Comparison of ENCODE assay signal across 24 cellular contexts in the genomic region with DNA sequence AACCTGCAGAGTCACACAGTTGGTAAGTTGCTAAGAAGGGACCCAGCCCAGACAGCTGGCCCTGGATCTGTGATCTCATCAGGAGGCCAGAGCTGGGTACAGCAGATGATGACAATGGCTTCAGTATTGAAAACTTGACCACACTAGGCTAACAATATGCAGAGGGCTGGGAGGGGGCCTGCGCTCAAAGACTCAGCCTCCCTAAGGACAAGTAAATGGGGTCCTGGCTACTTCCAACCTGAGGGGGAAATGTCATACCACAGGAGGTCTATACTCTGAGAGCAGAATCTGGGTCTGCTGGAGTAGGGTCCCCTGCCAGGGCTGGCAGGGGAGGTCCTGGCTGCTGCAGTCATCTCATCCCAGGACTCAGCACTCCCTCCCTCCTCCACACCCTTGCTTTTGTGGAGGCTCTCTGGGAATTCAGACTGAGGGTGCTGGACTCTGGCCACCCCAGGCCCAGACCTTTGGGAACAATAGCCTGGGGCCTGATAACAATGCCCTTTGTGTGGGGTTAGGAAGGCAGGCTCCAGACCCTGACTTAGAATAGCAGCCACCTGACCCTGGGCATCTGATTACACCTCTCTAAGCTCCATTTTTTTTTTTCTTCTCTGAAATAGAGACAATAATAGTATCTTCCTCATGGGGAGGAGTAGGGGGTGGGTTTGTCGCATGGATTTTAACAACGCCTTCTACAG. TPM values are rescaled to one million over a fixed set of nuclear protein-coding genes. Genes with fewer than 3 reads are reported as not detected.
DNase-seq lines count a peak whose midpoint lies in the region; ATAC-seq, FAIRE-seq and TF ChIP-seq lines count a peak whose summit lies in the region.
"Had no signal": no experiment of that assay in that cellular context is flagged by ENCODE, and none has a peak within 500 bp of the region (broad histone marks: within the 10 kb centered on the region; RNA-seq: fewer than 3 reads in every experiment).

No MANE protein-coding gene starts in this region.

- no peak overlapping the region for H2BK12ac ChIP-seq in H1 (ENCODE audit: low read depth, low read length)

- no peak overlapping the region for H3K56ac ChIP-seq in H1 (replicated peaks; ENCODE audit: insufficient read length, low read depth, low read length)

- H2BK20ac ChIP-seq in H1 (ENCODE audit: low read length), result no peak overlapping the region

- H4K8ac ChIP-seq in H1 (ENCODE audit: extremely low read depth, insufficient read depth, low read length), result no peak overlapping the region

- H3K4me2 ChIP-seq in H1 (ENCODE audit: insufficient read depth in 1 of 2, low read depth in 2 of 2, low read length in 2 of 2), result no peak overlapping the region; a peak in 1 of 4 replicates

- no peak overlapping the region for H3K14ac ChIP-seq in H1 (ENCODE audit: insufficient read length)

- H3K36me3 ChIP-seq in HEK293 (ENCODE audit: control insufficient read depth in 2 of 2, insufficient read depth in 1 of 2, low read length in 2 of 2) (no peaks in the 10 kb centered on the region), H1 (ENCODE audit: control insufficient read depth in 2 of 4, insufficient read depth in 4 of 4, low read length in 3 of 4) (no peaks in the 10 kb centered on the region), skeletal muscle tissue (ENCODE audit: control insufficient read depth in 3 of 3, insufficient read depth in 3 of 3, low read length in 3 of 3) (no peaks in the 10 kb centered on the region), colonic mucosa (no peaks in the 10 kb centered on the region)
- H3K36me3 ChIP-seq: HAP-1, neutrophil, thyroid gland had no signal

- no peak overlapping the region for H2BK5ac ChIP-seq in H1 (ENCODE audit: low read depth, low read length)

- no peak overlapping the region for H3K18ac ChIP-seq in H1 (ENCODE audit: extremely low read depth, low read length)

- no peak overlapping the region for H3K27ac ChIP-seq in HEK293 (ENCODE audit: extremely low read depth, low read depth, low read length)
- no peak overlapping the region for H3K27ac ChIP-seq in H1 (ENCODE audit: low read depth, low read length)
- H3K27ac ChIP-seq in skeletal muscle tissue (ENCODE audit: low read depth, low read length), result peak overlapping the region; percentile 47
- no peak overlapping the region for H3K27ac ChIP-seq in colonic mucosa
- H3K27ac ChIP-seq: neutrophil, thyroid gland had no signal

- ATAC-seq in GM18868 (IDR thresholded peaks at IDR 0.05; ENCODE audit: unreplicated experiment), result no peak
- ATAC-seq: left colon; sciatic nerve; stimulated activated memory B cell treated with anti-CD40 and anti-IgM and Interleukin-4, amounts not matched to agents 10 μg/mL and 1 μg/mL and 100 μg/mL, for 72 hours had no signal

- H2BK15ac ChIP-seq in H1 (ENCODE audit: low read length), result no peak overlapping the region

- no peak overlapping the region for H2AK5ac ChIP-seq in H1 (ENCODE audit: low read depth, low read length)

- no peaks in the 10 kb centered on the region for H3K23me2 ChIP-seq in H1 (ENCODE audit: low read depth, low read length)

- H3K4me1 ChIP-seq in HEK293 (ENCODE audit: control insufficient read depth, insufficient read depth, low read length), result no peaks in the 10 kb centered on the region
- peaks cover 4 to 20% (median 7%) of the 10 kb centered on the region in 4 experiments for H3K4me1 ChIP-seq in H1 (replicated peaks in 1 of 4; ENCODE audit: control insufficient read depth in 3 of 4, insufficient read depth in 4 of 4, low read length in 3 of 4)
- H3K4me1 ChIP-seq in skeletal muscle tissue (ENCODE audit: control insufficient read depth in 3 of 3, insufficient read depth in 3 of 3, low read length in 3 of 3), result peaks cover 0 to 10% (median 2%) of the 10 kb centered on the region in 3 donors
- H3K4me1 ChIP-seq in colonic mucosa, result no peaks in the 10 kb centered on the region
- H3K4me1 ChIP-seq: thyroid gland had no signal

- H3K4me3 ChIP-seq in HEK293 (ENCODE audit: low read depth, low read length) (no peak overlapping the region), H1 (ENCODE audit: extremely low read depth in 1 of 4, insufficient read depth in 2 of 4, low read depth in 3 of 4, low read length in 4 of 4) (no peak overlapping the region), skeletal muscle tissue (ENCODE audit: low read length in 3 of 3) (no peak overlapping the region), colonic mucosa (no peak overlapping the region)
- H3K4me3 ChIP-seq: HAP-1, thyroid gland had no signal

- H3K27me3 ChIP-seq in H1 (replicated peaks in 1 of 4; ENCODE audit: control insufficient read depth in 3 of 4, extremely low read depth in 1 of 4, insufficient read depth in 3 of 4, low read length in 3 of 4) (0 out of 7 replicates have a peak, but pooled peaks cover 0 to 2% (median 0%) of the 10 kb centered on the region in 4 experiments), skeletal muscle tissue (ENCODE audit: control insufficient read depth in 3 of 3, insufficient read depth in 3 of 3, low read length in 3 of 3) (no peaks in the 10 kb centered on the region), colonic mucosa (no peaks in the 10 kb centered on the region)
- H3K27me3 ChIP-seq: neutrophil, thyroid gland had no signal

- 78% methylated on average over 3 of the region's 3 CpGs; no CpG with 5 or more reads in 1 of the 2 experiments for WGBS in H1 (ENCODE audit: extremely low coverage in 1 of 2, insufficient coverage in 1 of 2, insufficient read length in 1 of 2, insufficient replicate concordance in 2 of 2, low coverage in 1 of 2, low lambda C conversion rate in 2 of 2, missing lambda C conversion rate in 1 of 2), 2 experiments

- intact Hi-C loops in colonic mucosa (cut with DNase I), result no loop called here

- no peaks in the 10 kb centered on the region for H3K79me2 ChIP-seq in H1 (ENCODE audit: control insufficient read depth in 1 of 2, insufficient read depth in 2 of 2, low read length in 2 of 2)

- TF ChIP-seq CTCF in HEK293 (tag by site-specific recombination; IDR thresholded peaks at IDR 0.05) (no peak), H1 (IDR thresholded peaks at IDR 0.05; ENCODE audit: control extremely low read depth in 1 of 3, insufficient read depth in 1 of 3, low read depth in 1 of 3, low read length in 3 of 3) (no peak), colonic mucosa (IDR thresholded peaks at IDR 0.05) (no peak)

- no peak overlapping the region for H2AFZ ChIP-seq in H1 (ENCODE audit: low read length)

- no peak overlapping the region for H3K23ac ChIP-seq in H1 (ENCODE audit: insufficient read length)

- H3K9me3 ChIP-seq in HEK293 (ENCODE audit: control insufficient read depth, insufficient read depth, low read depth, low read length), result no peaks in the 10 kb centered on the region
- no peaks in the 10 kb centered on the region for H3K9me3 ChIP-seq in H1 (ENCODE audit: insufficient read depth in 2 of 2, low read depth in 1 of 2, low read length in 1 of 2)
- H3K9me3 ChIP-seq in skeletal muscle tissue (ENCODE audit: control insufficient read depth in 3 of 3, low read length in 3 of 3), result no peaks in the 10 kb centered on the region
- no peaks in the 10 kb centered on the region for H3K9me3 ChIP-seq in colonic mucosa
- H3K9me3 ChIP-seq: HAP-1, neutrophil, thyroid gland had no signal

- H3K9ac ChIP-seq in H1 (replicated peaks in 1 of 4; ENCODE audit: extremely low read depth in 1 of 4, low read depth in 3 of 4, low read length in 3 of 4) (no peak overlapping the region), skeletal muscle tissue (ENCODE audit: low read depth in 1 of 3, low read length in 3 of 3) (peak overlapping the region in 1 of 3 donors; percentile 41), colonic mucosa (ENCODE audit: low read depth in 2 of 2, low read length in 2 of 2) (no peak overlapping the region)

- FAIRE-seq in H1 (lab: Jason Lieb, UNC), result no peak

- TF ChIP-seq POLR2A in H1 (IDR thresholded peaks at IDR 0.05; ENCODE audit: control extremely low read depth in 1 of 2, low read depth in 2 of 2, low read length in 2 of 2), result no peak

- no peak overlapping the region for H4K91ac ChIP-seq in H1 (replicated peaks; ENCODE audit: insufficient read length, low read length)

- TF ChIP-seq EP300 in H1 (IDR thresholded peaks at IDR 0.05; ENCODE audit: borderline replicate concordance in 1 of 2, low read depth in 2 of 2, low read length in 2 of 2), result no peak

- no peak overlapping the region for H2BK120ac ChIP-seq in H1 (replicated peaks; ENCODE audit: low read depth, low read length)

- H3K4ac ChIP-seq in H1 (replicated peaks; ENCODE audit: insufficient read length, low read depth, low read length), result peak overlapping the region; percentile 87

- CTCF ChIA-PET in HEK293 (lab: Yijun Ruan, JAX), result interaction anchor here (1.4 kb wide), 1 partner anchor 81 kb away, joined by 5 read pairs; no protein-coding TSS in a partner anchor
- CTCF ChIA-PET in H1 (lab: Charles Lee; ENCODE audit: partially characterized antibody), result interaction anchor here (0.8 to 1.8 kb wide), 7 partner anchors 10 to 203 kb away, joined by 3 to 7 read pairs (median 3); no protein-coding TSS in a partner anchor

- DNase-seq in H1 (ENCODE audit: low read depth in 1 of 2, low spot score in 2 of 2) (no peak), myocyte (ENCODE audit: low read depth) (peak; percentile 87), colonic mucosa (no peak), activated T-cell treated with anti-CD3 and anti-CD28 coated beads for 4 hours (no peak)
- DNase-seq: activated CD4-positive, alpha-beta T cell treated with anti-CD3 and anti-CD28 coated beads, Interleukin-2, amount 10 ng/mL, durations not matched to agents 24 days and 14 days; activated effector memory CD4-positive, alpha-beta T cell treated with anti-CD3 and anti-CD28 coated beads, Interleukin-2, amount 50 U/mL, for 16 hours; effector CD8-positive, alpha-beta T cell; foreskin melanocyte; left colon; MM.1S; NCI-H1694; NCI-H2171 treated with DMSO at 0.1 percent for 48 hours; NCI-H526 treated with DMSO at 0.1 percent for 48 hours; stimulated activated CD4-positive, alpha-beta T cell treated with anti-CD3 and anti-CD28 coated beads, Interleukin-1b, Interleukin-23, amount 100 ng/mL, for 48 hours; thyroid gland had no signal

- TF ChIP-seq RAD21 in H1 (IDR thresholded peaks at IDR 0.05 in 1 of 2, conservative IDR thresholded peaks at IDR 0.05 in 1 of 2; ENCODE audit: low read depth in 2 of 2, low read length in 2 of 2), result no peak

- no peak overlapping the region for H4K5ac ChIP-seq in H1 (ENCODE audit: insufficient read length, low read depth, low read length)

- POLR2A ChIA-PET in HEK293 (lab: Yijun Ruan, JAX) (no interaction called here), H1 (lab: Charles Lee; ENCODE audit: partially characterized antibody) (interaction anchor here (0.6 to 2.7 kb wide), 4 partner anchors 14 to 123 kb away, joined by 3 to 11 read pairs (median 6); no protein-coding TSS in a partner anchor)

- no peaks in the 10 kb centered on the region for H3K79me1 ChIP-seq in H1 (ENCODE audit: low read depth, low read length)

- no peaks in the 10 kb centered on the region for H4K20me1 ChIP-seq in H1 (replicated peaks in 1 of 2; ENCODE audit: control insufficient read depth in 1 of 2, insufficient read depth in 2 of 2, low read length in 2 of 2)

RNA-seq across cellular contexts. Expression of a gene that starts 1.5 kb away (rescaled TPM):
- total RNA-seq in H1 (2021; fragmentation: NEBNext Ultra II Directional; extraction: Animal tissue kit (Norgen Biotek cat#: 25700)), result not detected in 2 replicates
- polyA plus RNA-seq in H1 (2011; rRNA removed), result not detected in 2 replicates
- polyA plus RNA-seq in H1 (2011; cell fraction: cytosol; rRNA removed), result not detected
- polyA plus RNA-seq in H1 (2011; cell fraction: nucleus; rRNA removed), result not detected
- polyA plus RNA-seq in H1 (2012, experiment 1 of 2), result not detected in 4 replicates
- polyA plus RNA-seq in H1 (2012, experiment 2 of 2), result not detected
- not detected for polyA plus RNA-seq in H1 (2013, experiment 1 of 2)
- not detected for polyA plus RNA-seq in H1 (2013, experiment 2 of 2)
- polyA minus RNA-seq in H1 (2011; rRNA and poly(A)+ RNA removed), result not detected in 2 replicates
- not detected for polyA minus RNA-seq in H1 (2011; cell fraction: cytosol; rRNA and poly(A)+ RNA removed)
- not detected for polyA minus RNA-seq in H1 (2011; cell fraction: nucleus; rRNA and poly(A)+ RNA removed)
- total RNA-seq in myocyte, result 1.8 and 6.1 TPM in 2 replicates
- polyA plus RNA-seq in myocyte (2012), result 2.9 TPM
- total RNA-seq in skeletal muscle tissue, result not detected
- under 1 TPM in 1 of 2 donors, not detected in 1; 0.98 TPM for total RNA-seq in colonic mucosa
- total RNA-seq: activated CD4-positive, alpha-beta T cell treated with anti-CD3 and anti-CD28 coated beads, Interleukin-2, amount 10 ng/mL, durations not matched to agents 24 days and 14 days; left colon; OCI-LY7; sciatic nerve; thyroid gland had no signal
- polyA plus RNA-seq: esophagus had no signal

RNA-seq across cellular contexts. Expression of a gene that starts 36.1 kb away (rescaled TPM):
- total RNA-seq in H1 (2021; fragmentation: NEBNext Ultra II Directional; extraction: Animal tissue kit (Norgen Biotek cat#: 25700)), result 389 and 397 TPM in 2 replicates
- 208 and 209 TPM in 2 replicates for polyA plus RNA-seq in H1 (2011; rRNA removed)
- 285 TPM for polyA plus RNA-seq in H1 (2011; cell fraction: cytosol; rRNA removed)
- 199 TPM for polyA plus RNA-seq in H1 (2011; cell fraction: nucleus; rRNA removed)
- polyA plus RNA-seq in H1 (2012, experiment 1 of 2), result 322 to 369 TPM (median 332 TPM) in 4 replicates
- 154 TPM for polyA plus RNA-seq in H1 (2012, experiment 2 of 2)
- polyA plus RNA-seq in H1 (2013, experiment 1 of 2), result 167 TPM
- polyA plus RNA-seq in H1 (2013, experiment 2 of 2), result 175 TPM
- 303 and 334 TPM in 2 replicates for polyA minus RNA-seq in H1 (2011; rRNA and poly(A)+ RNA removed)
- 147 TPM for polyA minus RNA-seq in H1 (2011; cell fraction: cytosol; rRNA and poly(A)+ RNA removed)
- polyA minus RNA-seq in H1 (2011; cell fraction: nucleus; rRNA and poly(A)+ RNA removed), result 101 TPM
- total RNA-seq in myocyte (143 and 200 TPM in 2 replicates), skeletal muscle tissue (87.2 TPM), colonic mucosa (100 to 1,000 TPM; 250 to 394 TPM)
- 88.2 TPM for polyA plus RNA-seq in myocyte (2012)
